Comparison of ENCODE assay signal across 1 cellular context in the genomic region with DNA sequence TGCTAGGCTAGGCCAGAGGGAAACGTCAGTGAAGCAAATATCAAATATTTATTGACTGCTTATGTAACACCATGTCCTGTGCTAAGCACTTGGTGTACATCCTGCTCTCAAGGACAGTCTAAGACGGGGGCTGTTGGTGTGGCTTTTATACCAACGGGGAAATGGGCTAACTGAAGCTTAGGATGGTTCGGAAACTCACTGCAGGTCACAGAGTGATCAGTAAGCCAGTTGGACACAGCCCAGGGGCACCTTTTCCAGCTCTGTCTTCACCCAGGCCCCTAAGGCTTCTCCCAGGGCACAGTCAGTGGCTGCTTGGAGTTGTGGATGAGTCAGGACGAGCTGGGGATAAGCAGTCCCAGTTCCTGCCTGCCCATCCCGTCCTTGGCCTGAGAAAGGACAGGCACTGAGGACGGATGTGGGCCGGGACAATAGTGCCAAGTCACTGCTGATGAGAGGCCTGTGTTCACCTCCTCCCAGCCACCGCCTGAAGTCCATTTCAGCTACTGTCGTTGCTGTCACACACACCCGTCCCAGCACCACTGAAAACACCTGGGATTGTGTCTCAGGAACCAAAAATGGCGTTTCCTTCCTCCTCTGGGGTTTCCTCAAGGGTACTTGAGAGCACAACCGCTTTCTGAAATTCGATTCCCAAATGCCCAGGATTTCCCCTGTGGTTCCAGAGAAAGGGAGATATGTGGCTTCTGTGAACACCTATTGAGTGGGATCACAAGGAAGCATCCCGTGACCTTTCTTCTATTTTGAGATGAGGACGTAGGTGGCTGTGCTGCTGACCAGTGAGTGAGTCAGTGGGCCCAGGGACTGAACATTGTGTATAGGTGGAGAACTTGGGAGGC.
A peak's percentile ranks its signal among the peaks of the same experiment; 100 is the strongest.
TF ChIP-seq lines count a peak whose summit lies in the region.

No MANE protein-coding gene starts in this region.

TF ChIP-seq in HepG2, 621 proteins besides CTCF, POLR2A, EP300 and RAD21 (continued from another document and continues in another):
- TF ChIP-seq, protein P1, sequence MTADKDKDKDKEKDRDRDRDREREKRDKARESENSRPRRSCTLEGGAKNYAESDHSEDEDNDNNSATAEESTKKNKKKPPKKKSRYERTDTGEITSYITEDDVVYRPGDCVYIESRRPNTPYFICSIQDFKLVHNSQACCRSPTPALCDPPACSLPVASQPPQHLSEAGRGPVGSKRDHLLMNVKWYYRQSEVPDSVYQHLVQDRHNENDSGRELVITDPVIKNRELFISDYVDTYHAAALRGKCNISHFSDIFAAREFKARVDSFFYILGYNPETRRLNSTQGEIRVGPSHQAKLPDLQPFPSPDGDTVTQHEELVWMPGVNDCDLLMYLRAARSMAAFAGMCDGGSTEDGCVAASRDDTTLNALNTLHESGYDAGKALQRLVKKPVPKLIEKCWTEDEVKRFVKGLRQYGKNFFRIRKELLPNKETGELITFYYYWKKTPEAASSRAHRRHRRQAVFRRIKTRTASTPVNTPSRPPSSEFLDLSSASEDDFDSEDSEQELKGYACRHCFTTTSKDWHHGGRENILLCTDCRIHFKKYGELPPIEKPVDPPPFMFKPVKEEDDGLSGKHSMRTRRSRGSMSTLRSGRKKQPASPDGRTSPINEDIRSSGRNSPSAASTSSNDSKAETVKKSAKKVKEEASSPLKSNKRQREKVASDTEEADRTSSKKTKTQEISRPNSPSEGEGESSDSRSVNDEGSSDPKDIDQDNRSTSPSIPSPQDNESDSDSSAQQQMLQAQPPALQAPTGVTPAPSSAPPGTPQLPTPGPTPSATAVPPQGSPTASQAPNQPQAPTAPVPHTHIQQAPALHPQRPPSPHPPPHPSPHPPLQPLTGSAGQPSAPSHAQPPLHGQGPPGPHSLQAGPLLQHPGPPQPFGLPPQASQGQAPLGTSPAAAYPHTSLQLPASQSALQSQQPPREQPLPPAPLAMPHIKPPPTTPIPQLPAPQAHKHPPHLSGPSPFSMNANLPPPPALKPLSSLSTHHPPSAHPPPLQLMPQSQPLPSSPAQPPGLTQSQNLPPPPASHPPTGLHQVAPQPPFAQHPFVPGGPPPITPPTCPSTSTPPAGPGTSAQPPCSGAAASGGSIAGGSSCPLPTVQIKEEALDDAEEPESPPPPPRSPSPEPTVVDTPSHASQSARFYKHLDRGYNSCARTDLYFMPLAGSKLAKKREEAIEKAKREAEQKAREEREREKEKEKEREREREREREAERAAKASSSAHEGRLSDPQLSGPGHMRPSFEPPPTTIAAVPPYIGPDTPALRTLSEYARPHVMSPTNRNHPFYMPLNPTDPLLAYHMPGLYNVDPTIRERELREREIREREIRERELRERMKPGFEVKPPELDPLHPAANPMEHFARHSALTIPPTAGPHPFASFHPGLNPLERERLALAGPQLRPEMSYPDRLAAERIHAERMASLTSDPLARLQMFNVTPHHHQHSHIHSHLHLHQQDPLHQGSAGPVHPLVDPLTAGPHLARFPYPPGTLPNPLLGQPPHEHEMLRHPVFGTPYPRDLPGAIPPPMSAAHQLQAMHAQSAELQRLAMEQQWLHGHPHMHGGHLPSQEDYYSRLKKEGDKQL (CRISPR knock-in tag; IDR thresholded peaks at IDR 0.05; ENCODE audit: low read depth) = no peak
- TF ChIP-seq ZNF616 (CRISPR knock-in tag; IDR thresholded peaks at IDR 0.05; ENCODE audit: low read depth) (no peak), HNRNPK (IDR thresholded peaks at IDR 0.05; ENCODE audit: low read depth, low read length, poor library complexity, severe bottlenecking) (no peak), AKAP8 (CRISPR knock-in tag; IDR thresholded peaks at IDR 0.05) (peak; percentile 78), NFIB (CRISPR knock-in tag; IDR thresholded peaks at IDR 0.05; ENCODE audit: borderline replicate concordance) (no peak), ZNF879 (CRISPR knock-in tag; IDR thresholded peaks at IDR 0.05) (no peak), FOXJ3 (CRISPR knock-in tag; IDR thresholded peaks at IDR 0.05; ENCODE audit: borderline replicate concordance) (no peak), ARID2 (CRISPR knock-in tag; IDR thresholded peaks at IDR 0.05; ENCODE audit: borderline replicate concordance) (no peak), NR2F1 (CRISPR knock-in tag; IDR thresholded peaks at IDR 0.05) (no peak), MZF1 (CRISPR knock-in tag; IDR thresholded peaks at IDR 0.05; ENCODE audit: borderline replicate concordance) (0 out of 2 replicates have a peak, but pooled peaks have one; percentile 55), ZNF264 (CRISPR knock-in tag; IDR thresholded peaks at IDR 0.05) (no peak), PITX1 (CRISPR knock-in tag; IDR thresholded peaks at IDR 0.05) (0 out of 2 replicates have a peak, but pooled peaks have one; percentile 23), FOXP1 (IDR thresholded peaks at IDR 0.05) (no peak), FOXP1 (CRISPR knock-in tag; IDR thresholded peaks at IDR 0.05) (peak; percentile 19; the same call in 1 of the 2 replicates), WIZ (CRISPR knock-in tag; IDR thresholded peaks at IDR 0.05) (no peak), ZNF782 (CRISPR knock-in tag; IDR thresholded peaks at IDR 0.05; ENCODE audit: borderline replicate concordance) (no peak), SRSF4 (IDR thresholded peaks at IDR 0.05; ENCODE audit: low read depth, low read length, poor library complexity, severe bottlenecking) (no peak), PHF8 (CRISPR knock-in tag; IDR thresholded peaks at IDR 0.05) (peak; percentile 57), DNMT1 (CRISPR knock-in tag; IDR thresholded peaks at IDR 0.05) (no peak), ARNTL (CRISPR knock-in tag; IDR thresholded peaks at IDR 0.05) (no peak), SIX1 (CRISPR knock-in tag; IDR thresholded peaks at IDR 0.05; ENCODE audit: borderline replicate concordance) (no peak), ZNF329 (CRISPR knock-in tag; IDR thresholded peaks at IDR 0.05; ENCODE audit: low read depth) (no peak), REPIN1 (CRISPR knock-in tag; IDR thresholded peaks at IDR 0.05; ENCODE audit: borderline replicate concordance, low read depth) (peak; percentile 61; the same call in 1 of the 2 replicates), NR2F6 (IDR thresholded peaks at IDR 0.05) (no peak), NR2F6 (CRISPR knock-in tag; IDR thresholded peaks at IDR 0.05) (peak; percentile 8; the same call in 1 of the 2 replicates), NFE2L1 (CRISPR knock-in tag; IDR thresholded peaks at IDR 0.05; ENCODE audit: borderline replicate concordance) (no peak), MAF1 (CRISPR knock-in tag; IDR thresholded peaks at IDR 0.05; ENCODE audit: borderline replicate concordance) (no peak), CENPT (CRISPR knock-in tag; IDR thresholded peaks at IDR 0.05; ENCODE audit: low read depth) (no peak), ZNF605 (CRISPR knock-in tag; IDR thresholded peaks at IDR 0.05) (no peak)
- TF ChIP-seq, protein P2, sequence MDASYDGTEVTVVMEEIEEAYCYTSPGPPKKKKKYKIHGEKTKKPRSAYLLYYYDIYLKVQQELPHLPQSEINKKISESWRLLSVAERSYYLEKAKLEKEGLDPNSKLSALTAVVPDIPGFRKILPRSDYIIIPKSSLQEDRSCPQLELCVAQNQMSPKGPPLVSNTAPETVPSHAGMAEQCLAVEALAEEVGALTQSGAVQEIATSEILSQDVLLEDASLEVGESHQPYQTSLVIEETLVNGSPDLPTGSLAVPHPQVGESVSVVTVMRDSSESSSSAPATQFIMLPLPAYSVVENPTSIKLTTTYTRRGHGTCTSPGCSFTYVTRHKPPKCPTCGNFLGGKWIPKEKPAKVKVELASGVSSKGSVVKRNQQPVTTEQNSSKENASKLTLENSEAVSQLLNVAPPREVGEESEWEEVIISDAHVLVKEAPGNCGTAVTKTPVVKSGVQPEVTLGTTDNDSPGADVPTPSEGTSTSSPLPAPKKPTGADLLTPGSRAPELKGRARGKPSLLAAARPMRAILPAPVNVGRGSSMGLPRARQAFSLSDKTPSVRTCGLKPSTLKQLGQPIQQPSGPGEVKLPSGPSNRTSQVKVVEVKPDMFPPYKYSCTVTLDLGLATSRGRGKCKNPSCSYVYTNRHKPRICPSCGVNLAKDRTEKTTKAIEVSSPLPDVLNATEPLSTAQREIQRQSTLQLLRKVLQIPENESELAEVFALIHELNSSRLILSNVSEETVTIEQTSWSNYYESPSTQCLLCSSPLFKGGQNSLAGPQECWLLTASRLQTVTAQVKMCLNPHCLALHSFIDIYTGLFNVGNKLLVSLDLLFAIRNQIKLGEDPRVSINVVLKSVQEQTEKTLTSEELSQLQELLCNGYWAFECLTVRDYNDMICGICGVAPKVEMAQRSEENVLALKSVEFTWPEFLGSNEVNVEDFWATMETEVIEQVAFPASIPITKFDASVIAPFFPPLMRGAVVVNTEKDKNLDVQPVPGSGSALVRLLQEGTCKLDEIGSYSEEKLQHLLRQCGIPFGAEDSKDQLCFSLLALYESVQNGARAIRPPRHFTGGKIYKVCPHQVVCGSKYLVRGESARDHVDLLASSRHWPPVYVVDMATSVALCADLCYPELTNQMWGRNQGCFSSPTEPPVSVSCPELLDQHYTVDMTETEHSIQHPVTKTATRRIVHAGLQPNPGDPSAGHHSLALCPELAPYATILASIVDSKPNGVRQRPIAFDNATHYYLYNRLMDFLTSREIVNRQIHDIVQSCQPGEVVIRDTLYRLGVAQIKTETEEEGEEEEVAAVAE (CRISPR knock-in tag; IDR thresholded peaks at IDR 0.05; ENCODE audit: borderline replicate concordance) = no peak
- TF ChIP-seq, protein P3, sequence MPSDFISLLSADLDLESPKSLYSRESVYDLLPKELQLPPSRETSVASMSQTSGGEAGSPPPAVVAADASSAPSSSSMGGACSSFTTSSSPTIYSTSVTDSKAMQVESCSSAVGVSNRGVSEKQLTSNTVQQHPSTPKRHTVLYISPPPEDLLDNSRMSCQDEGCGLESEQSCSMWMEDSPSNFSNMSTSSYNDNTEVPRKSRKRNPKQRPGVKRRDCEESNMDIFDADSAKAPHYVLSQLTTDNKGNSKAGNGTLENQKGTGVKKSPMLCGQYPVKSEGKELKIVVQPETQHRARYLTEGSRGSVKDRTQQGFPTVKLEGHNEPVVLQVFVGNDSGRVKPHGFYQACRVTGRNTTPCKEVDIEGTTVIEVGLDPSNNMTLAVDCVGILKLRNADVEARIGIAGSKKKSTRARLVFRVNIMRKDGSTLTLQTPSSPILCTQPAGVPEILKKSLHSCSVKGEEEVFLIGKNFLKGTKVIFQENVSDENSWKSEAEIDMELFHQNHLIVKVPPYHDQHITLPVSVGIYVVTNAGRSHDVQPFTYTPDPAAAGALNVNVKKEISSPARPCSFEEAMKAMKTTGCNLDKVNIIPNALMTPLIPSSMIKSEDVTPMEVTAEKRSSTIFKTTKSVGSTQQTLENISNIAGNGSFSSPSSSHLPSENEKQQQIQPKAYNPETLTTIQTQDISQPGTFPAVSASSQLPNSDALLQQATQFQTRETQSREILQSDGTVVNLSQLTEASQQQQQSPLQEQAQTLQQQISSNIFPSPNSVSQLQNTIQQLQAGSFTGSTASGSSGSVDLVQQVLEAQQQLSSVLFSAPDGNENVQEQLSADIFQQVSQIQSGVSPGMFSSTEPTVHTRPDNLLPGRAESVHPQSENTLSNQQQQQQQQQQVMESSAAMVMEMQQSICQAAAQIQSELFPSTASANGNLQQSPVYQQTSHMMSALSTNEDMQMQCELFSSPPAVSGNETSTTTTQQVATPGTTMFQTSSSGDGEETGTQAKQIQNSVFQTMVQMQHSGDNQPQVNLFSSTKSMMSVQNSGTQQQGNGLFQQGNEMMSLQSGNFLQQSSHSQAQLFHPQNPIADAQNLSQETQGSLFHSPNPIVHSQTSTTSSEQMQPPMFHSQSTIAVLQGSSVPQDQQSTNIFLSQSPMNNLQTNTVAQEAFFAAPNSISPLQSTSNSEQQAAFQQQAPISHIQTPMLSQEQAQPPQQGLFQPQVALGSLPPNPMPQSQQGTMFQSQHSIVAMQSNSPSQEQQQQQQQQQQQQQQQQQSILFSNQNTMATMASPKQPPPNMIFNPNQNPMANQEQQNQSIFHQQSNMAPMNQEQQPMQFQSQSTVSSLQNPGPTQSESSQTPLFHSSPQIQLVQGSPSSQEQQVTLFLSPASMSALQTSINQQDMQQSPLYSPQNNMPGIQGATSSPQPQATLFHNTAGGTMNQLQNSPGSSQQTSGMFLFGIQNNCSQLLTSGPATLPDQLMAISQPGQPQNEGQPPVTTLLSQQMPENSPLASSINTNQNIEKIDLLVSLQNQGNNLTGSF (CRISPR knock-in tag; IDR thresholded peaks at IDR 0.05) = no peak
- TF ChIP-seq, protein P4, sequence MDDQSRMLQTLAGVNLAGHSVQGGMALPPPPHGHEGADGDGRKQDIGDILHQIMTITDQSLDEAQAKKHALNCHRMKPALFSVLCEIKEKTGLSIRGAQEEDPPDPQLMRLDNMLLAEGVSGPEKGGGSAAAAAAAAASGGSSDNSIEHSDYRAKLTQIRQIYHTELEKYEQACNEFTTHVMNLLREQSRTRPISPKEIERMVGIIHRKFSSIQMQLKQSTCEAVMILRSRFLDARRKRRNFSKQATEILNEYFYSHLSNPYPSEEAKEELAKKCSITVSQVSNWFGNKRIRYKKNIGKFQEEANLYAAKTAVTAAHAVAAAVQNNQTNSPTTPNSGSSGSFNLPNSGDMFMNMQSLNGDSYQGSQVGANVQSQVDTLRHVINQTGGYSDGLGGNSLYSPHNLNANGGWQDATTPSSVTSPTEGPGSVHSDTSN (CRISPR knock-in tag; IDR thresholded peaks at IDR 0.05; ENCODE audit: borderline replicate concordance) = no peak
- TF ChIP-seq, protein P5, sequence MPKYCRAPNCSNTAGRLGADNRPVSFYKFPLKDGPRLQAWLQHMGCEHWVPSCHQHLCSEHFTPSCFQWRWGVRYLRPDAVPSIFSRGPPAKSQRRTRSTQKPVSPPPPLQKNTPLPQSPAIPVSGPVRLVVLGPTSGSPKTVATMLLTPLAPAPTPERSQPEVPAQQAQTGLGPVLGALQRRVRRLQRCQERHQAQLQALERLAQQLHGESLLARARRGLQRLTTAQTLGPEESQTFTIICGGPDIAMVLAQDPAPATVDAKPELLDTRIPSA (CRISPR knock-in tag; IDR thresholded peaks at IDR 0.05; ENCODE audit: borderline replicate concordance) = no peak
- TF ChIP-seq, protein P6, sequence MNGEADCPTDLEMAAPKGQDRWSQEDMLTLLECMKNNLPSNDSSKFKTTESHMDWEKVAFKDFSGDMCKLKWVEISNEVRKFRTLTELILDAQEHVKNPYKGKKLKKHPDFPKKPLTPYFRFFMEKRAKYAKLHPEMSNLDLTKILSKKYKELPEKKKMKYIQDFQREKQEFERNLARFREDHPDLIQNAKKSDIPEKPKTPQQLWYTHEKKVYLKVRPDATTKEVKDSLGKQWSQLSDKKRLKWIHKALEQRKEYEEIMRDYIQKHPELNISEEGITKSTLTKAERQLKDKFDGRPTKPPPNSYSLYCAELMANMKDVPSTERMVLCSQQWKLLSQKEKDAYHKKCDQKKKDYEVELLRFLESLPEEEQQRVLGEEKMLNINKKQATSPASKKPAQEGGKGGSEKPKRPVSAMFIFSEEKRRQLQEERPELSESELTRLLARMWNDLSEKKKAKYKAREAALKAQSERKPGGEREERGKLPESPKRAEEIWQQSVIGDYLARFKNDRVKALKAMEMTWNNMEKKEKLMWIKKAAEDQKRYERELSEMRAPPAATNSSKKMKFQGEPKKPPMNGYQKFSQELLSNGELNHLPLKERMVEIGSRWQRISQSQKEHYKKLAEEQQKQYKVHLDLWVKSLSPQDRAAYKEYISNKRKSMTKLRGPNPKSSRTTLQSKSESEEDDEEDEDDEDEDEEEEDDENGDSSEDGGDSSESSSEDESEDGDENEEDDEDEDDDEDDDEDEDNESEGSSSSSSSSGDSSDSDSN (CRISPR knock-in tag; IDR thresholded peaks at IDR 0.05) = peak; percentile 87
